Comparison of ENCODE assay signal across 9 cellular contexts in genomic region chr12:52148541-52149181, GRCh38. TPM values are rescaled to one million over a fixed set of nuclear protein-coding genes. Genes with fewer than 3 reads are reported as not detected.
DNase-seq lines count a peak whose midpoint lies in the region; ATAC-seq, FAIRE-seq and TF ChIP-seq lines count a peak whose summit lies in the region.
"Had no signal": no experiment of that assay in that cellular context is flagged by ENCODE, and none has a peak within 500 bp of the region (broad histone marks: within the 10 kb centered on the region; RNA-seq: fewer than 3 reads in every experiment).

No MANE protein-coding gene starts in this region.

- H3K36me3 ChIP-seq in mucosa of rectum (ENCODE audit: control insufficient read depth in 2 of 2, insufficient read depth in 2 of 2, low read length in 2 of 2): no peaks in the 10 kb centered on the region

- H3K27me3 Mint-ChIP-seq in immature natural killer cell (ENCODE audit: low read depth in 3 of 3): peaks cover 0 to 6% (median 0%) of the 10 kb centered on the region in 3 donors

- H3K4me3 Mint-ChIP-seq in immature natural killer cell: no peak overlapping the region
- H3K4me3 Mint-ChIP-seq: activated T-cell treated with anti-CD3 and anti-CD28 coated beads, Interleukin-2, amount 50 U/mL, for 24 hours had no signal

- peaks cover 7 to 10% of the 10 kb centered on the region in 2 donors for H3K4me1 Mint-ChIP-seq in immature natural killer cell

- H3K27me3 ChIP-seq in mucosa of rectum (ENCODE audit: control insufficient read depth in 2 of 2, insufficient read depth in 2 of 2, low read length in 2 of 2): peaks cover 0 to 2% of the 10 kb centered on the region in 2 donors

- no peak overlapping the region for H3K27ac Mint-ChIP-seq in immature natural killer cell
- H3K27ac Mint-ChIP-seq: activated T-cell treated with anti-CD3 and anti-CD28 coated beads, Interleukin-2, amount 50 U/mL, for 24 hours had no signal

- H3K9me3 Mint-ChIP-seq in immature natural killer cell: no peaks in the 10 kb centered on the region
- H3K9me3 Mint-ChIP-seq: activated T-cell treated with anti-CD3 and anti-CD28 coated beads, Interleukin-2, amount 50 U/mL, for 24 hours had no signal

- TF ChIP-seq CTCF in coronary artery (IDR thresholded peaks at IDR 0.05) (no peak), D721Med (IDR thresholded peaks at IDR 0.05; ENCODE audit: insufficient read depth, missing control alignments) (no peak)

- FAIRE-seq in D721Med (lab: Jason Lieb, UNC): no peak

- in situ Hi-C loops in ACHN (cut with HindIII; ENCODE audit: low pct_ligation_motif_present, low pct_unique_long_range_greater_than_20kb, low sequenced_read_pairs): no loop called here

- peak overlapping the region; percentile 82 to 83 for H3K9ac ChIP-seq in mucosa of rectum (ENCODE audit: low read depth in 1 of 2, low read length in 2 of 2)

- ATAC-seq in HG03520 (IDR thresholded peaks at IDR 0.05; ENCODE audit: unreplicated experiment) (no peak), GM21529 (IDR thresholded peaks at IDR 0.05; ENCODE audit: unreplicated experiment) (no peak)

- H3K27ac ChIP-seq in coronary artery (peak overlapping the region; percentile 73 to 91), mucosa of rectum (ENCODE audit: low read depth in 2 of 2, low read length in 2 of 2) (peak overlapping the region; percentile 98 to 100)

- no peaks in the 10 kb centered on the region for H3K36me3 Mint-ChIP-seq in immature natural killer cell

- DNase-seq in ACHN: peak; percentile 93
- peak in 53 of 76 experiments; percentile 11 to 70 (median 39) for DNase-seq in HUDEP-2 (lab: John Stamatoyannopoulos, UW; ENCODE audit: unreplicated experiment in 76 of 76)
- DNase-seq in coronary artery (ENCODE audit: low spot score): no peak
- DNase-seq in immature natural killer cell: no peak
- no peak for DNase-seq in D721Med (ENCODE audit: insufficient read length, low spot score)
- DNase-seq: activated T-cell treated with anti-CD3 and anti-CD28 coated beads, Interleukin-2, amount 50 U/mL, for 24 hours had no signal

- H3K9me3 ChIP-seq in mucosa of rectum (ENCODE audit: control insufficient read depth in 2 of 2, low read length in 2 of 2): no peaks in the 10 kb centered on the region

- H3K4me1 ChIP-seq in mucosa of rectum (ENCODE audit: control insufficient read depth in 2 of 2, insufficient read depth in 2 of 2, low read length in 2 of 2): peaks cover 68 to 88% of the 10 kb centered on the region in 2 donors

- H3K4me3 ChIP-seq in coronary artery (no peak overlapping the region), mucosa of rectum (ENCODE audit: low read length in 2 of 2) (no peak overlapping the region)

RNA-seq across cellular contexts. Expression of gene KRT80, which starts 43.2 kb away (rescaled TPM):
- polyA plus RNA-seq in immature natural killer cell: not detected

Comparison
In these comparisons a context has a peak if more than half of its experiments do, and no peak if none do; other contexts are left out.
1. DNase-seq: peak in ACHN (single experiment) and HUDEP-2 (53 of 76); none in coronary artery (single experiment), immature natural killer cell (0 of 3) and D721Med (single experiment).